8 cellular contexts compared by ENCODE assay signal in the genomic region with DNA sequence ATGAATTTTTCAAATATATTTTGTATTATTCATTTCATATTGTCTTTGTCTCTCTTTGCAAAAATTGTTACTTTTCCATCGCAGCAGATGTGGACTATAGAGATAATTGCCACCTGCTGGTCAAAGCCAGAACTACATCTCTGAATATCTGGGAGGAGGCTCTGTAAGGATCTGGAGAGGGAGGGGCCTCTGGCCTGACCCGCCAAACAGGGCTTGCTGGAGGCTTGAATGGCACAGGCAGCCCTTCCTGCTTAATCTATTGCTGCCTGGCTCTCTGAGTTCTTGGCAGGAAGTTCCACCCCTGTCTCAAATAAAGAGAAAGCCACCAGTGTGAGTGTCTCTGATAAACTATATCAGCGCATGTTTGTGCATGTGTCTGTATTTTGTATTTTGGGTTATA.
DNase-seq lines count a peak whose midpoint lies in the region; ATAC-seq and TF ChIP-seq lines count a peak whose summit lies in the region.

No MANE protein-coding gene starts in this region.

- 4 to 10% methylated on average over 3 of the region's 3 CpGs for WGBS in testis, 2 donors

- TF ChIP-seq POLR2A in testis (IDR thresholded peaks at IDR 0.05), result no peak

- no peak overlapping the region for H3K4me3 ChIP-seq in GM06990 (replicated peaks; ENCODE audit: low read depth, low read length)
- H3K4me3 ChIP-seq in SJSA1, result no peak overlapping the region
- H3K4me3 ChIP-seq in testis, result no peak overlapping the region

- H3K36me3 ChIP-seq in GM06990 (ENCODE audit: control insufficient read depth, insufficient read depth, low read length), result no peaks in the 10 kb centered on the region
- H3K36me3 ChIP-seq in SJSA1, result no peaks in the 10 kb centered on the region
- H3K36me3 ChIP-seq in testis (ENCODE audit: low read depth, missing control alignments), result no peaks in the 10 kb centered on the region

- peak; percentile 93 for ATAC-seq in omental fat pad (ENCODE audit: low FRiP score)

- no peaks in the 10 kb centered on the region for H3K36me3 Mint-ChIP-seq in HFFc6 (ENCODE audit: low read depth)

- DNase-seq in GM06990 (ENCODE audit: extremely low read depth, insufficient read length), result peak; percentile 42
- DNase-seq in HFFc6, result peak; percentile 85
- DNase-seq in MV-4-11 (lab: John Stamatoyannopoulos, UW), result peak; percentile 87
- peak; percentile 69 to 78 for DNase-seq in SJSA1 (ENCODE audit: low read depth in 1 of 2, low spot score in 2 of 2)
- DNase-seq in activated gamma-delta T cell treated with Interleukin-2 at 50 U/mL for 16 hours, result peak; percentile 79
- peak; percentile 78 for DNase-seq in foreskin melanocyte
- DNase-seq in omental fat pad (ENCODE audit: low spot score), result peak; percentile 76
- peak; percentile 93 for DNase-seq in testis

- H3K27me3 ChIP-seq in GM06990 (replicated peaks; ENCODE audit: control insufficient read depth, insufficient read depth, low read length) (no peaks in the 10 kb centered on the region), SJSA1 (replicated peaks) (no peaks in the 10 kb centered on the region), testis (no peaks in the 10 kb centered on the region)

- peaks cover 15% of the 10 kb centered on the region for H3K4me1 Mint-ChIP-seq in HFFc6 (ENCODE audit: low read depth)

- H3K27me3 Mint-ChIP-seq in HFFc6 (ENCODE audit: insufficient read depth), result no peaks in the 10 kb centered on the region

- H3K4me1 ChIP-seq in SJSA1 (replicated peaks) (no peaks in the 10 kb centered on the region), testis (no peaks in the 10 kb centered on the region)

- H3K27ac Mint-ChIP-seq in HFFc6, result no peak overlapping the region

- no peaks in the 10 kb centered on the region for H3K9me3 ChIP-seq in SJSA1 (replicated peaks)
- H3K9me3 ChIP-seq in testis, result no peaks in the 10 kb centered on the region

- H3K27ac ChIP-seq in SJSA1, result no peak overlapping the region
- H3K27ac ChIP-seq in testis, result no peak overlapping the region

- peak overlapping the region; percentile 86 for H3K4me3 Mint-ChIP-seq in HFFc6

- TF ChIP-seq CTCF in GM06990 (IDR thresholded peaks at IDR 0.05; ENCODE audit: insufficient read depth, low read length, poor library complexity, severe bottlenecking) (peak; percentile 68), HFFc6 (IDR thresholded peaks at IDR 0.05) (peak; percentile 83), omental fat pad (IDR thresholded peaks at IDR 0.05) (peak in 1 of 3 donors; percentile 17), testis (IDR thresholded peaks at IDR 0.05) (peak; percentile 68 to 73 (median 71))

- no peaks in the 10 kb centered on the region for H3K9me3 Mint-ChIP-seq in HFFc6

- intact Hi-C loops in testis (cut with DNase I; ENCODE audit: low total_unique reads), result no loop called here

Comparison
In these comparisons a context has a peak if more than half of its experiments do, and no peak if none do; other contexts are left out.
1. DNase-seq: peak in every context shown above with its lines; median percentile 93 in testis; 87 in MV-4-11; 85 in HFFc6; 79 in activated gamma-delta T cell treated with Interleukin-2 at 50 U/mL for 16 hours; 78 in foreskin melanocyte; 76 in omental fat pad; 74 in SJSA1; 42 in GM06990.